In the genomic region with DNA sequence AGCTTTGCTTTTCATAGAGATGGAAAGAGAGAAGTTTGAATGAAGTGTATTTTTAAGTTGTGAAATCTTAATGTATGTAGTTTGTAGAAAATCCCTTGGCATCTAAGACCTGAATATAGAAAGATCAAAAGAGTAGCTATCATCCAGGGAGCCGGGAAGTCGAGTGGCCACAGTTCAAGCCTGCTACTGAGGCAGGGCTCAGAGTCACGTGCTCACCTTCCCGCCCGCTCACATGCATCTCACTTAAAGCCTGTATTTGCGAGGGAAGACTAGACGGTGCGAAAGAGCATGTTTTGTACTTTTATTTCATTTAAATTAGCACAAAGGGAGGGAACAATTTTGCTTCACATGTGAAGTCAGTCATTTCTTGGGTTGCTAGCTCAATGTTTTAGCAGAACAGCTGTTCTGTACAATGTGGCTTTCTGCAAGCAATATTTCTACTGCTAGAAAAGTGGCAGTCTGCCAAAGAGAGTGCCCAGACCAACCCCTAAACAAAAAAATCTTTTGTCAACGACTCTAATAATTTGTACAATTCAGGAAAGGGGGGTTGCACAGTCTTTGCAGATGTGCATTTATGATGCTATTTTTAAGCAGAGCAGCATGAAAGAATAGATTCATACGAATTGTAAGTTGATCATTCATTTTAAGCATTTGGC, we compare ENCODE assay signal across 13 cellular contexts.
DNase-seq lines count a peak whose midpoint lies in the region; ATAC-seq and TF ChIP-seq lines count a peak whose summit lies in the region.
"Had no signal": no experiment of that assay in that cellular context is flagged by ENCODE, and none has a peak within 500 bp of the region (broad histone marks: within the 10 kb centered on the region; RNA-seq: fewer than 3 reads in every experiment).

No MANE protein-coding gene starts in this region.

- H3K27ac Mint-ChIP-seq in WTC11: no peak overlapping the region
- H3K27ac Mint-ChIP-seq: immature natural killer cell had no signal

- no peak overlapping the region for H3K27ac ChIP-seq in SK-N-MC
- H3K27ac ChIP-seq: adrenal gland, skin epidermis, upper lobe of left lung had no signal

- ATAC-seq in WTC11: no peak

- H3K36me3 Mint-ChIP-seq in WTC11: no peaks in the 10 kb centered on the region
- H3K36me3 Mint-ChIP-seq: immature natural killer cell had no signal

- CTCF ChIA-PET in WTC11 (lab: Charles Lee): no interaction called here

- peak overlapping the region; percentile 30 for H3K4me3 ChIP-seq in SK-N-MC
- H3K4me3 ChIP-seq: adrenal gland, skin epidermis, upper lobe of left lung had no signal

- H3K9ac ChIP-seq in SK-N-MC (ENCODE audit: insufficient read length): no peak overlapping the region

- no peaks in the 10 kb centered on the region for H3K36me3 ChIP-seq in SK-N-MC (ENCODE audit: insufficient read depth, low read length)
- H3K36me3 ChIP-seq: adrenal gland, upper lobe of left lung had no signal

- POLR2A ChIA-PET in WTC11 (lab: Charles Lee): no interaction called here

- no peak for TF ChIP-seq CTCF in WTC11 (IDR thresholded peaks at IDR 0.05)

- peaks cover 12% of the 10 kb centered on the region for H3K4me1 Mint-ChIP-seq in WTC11
- H3K4me1 Mint-ChIP-seq: immature natural killer cell had no signal

- DNase-seq in A172 (ENCODE audit: low spot score): peak; percentile 29
- peak; percentile 81 for DNase-seq in NCI-H1694 treated with DMSO at 0.1 percent for 48 hours (lab: John Stamatoyannopoulos, UW)
- DNase-seq in SK-N-MC (ENCODE audit: low read depth, low spot score): no peak
- DNase-seq in hippocampal formation (lab: John Stamatoyannopoulos, UW): peak; percentile 68 to 88
- no peak for DNase-seq in effector CD8-positive, alpha-beta T cell (lab: John Stamatoyannopoulos, UW)
- no peak for DNase-seq in 8988T
- DNase-seq in NCI-H1048 (lab: John Stamatoyannopoulos, UW): no peak
- DNase-seq in WTC11 (ENCODE audit: low spot score): no peak
- DNase-seq: immature natural killer cell, OCI-M1, upper lobe of left lung had no signal

- H3K27me3 Mint-ChIP-seq in WTC11 (ENCODE audit: low read depth): no peaks in the 10 kb centered on the region

- H3K9me3 Mint-ChIP-seq in WTC11: no peaks in the 10 kb centered on the region

- no peak overlapping the region for H3K4me3 Mint-ChIP-seq in WTC11
- H3K4me3 Mint-ChIP-seq: immature natural killer cell had no signal

- no peaks in the 10 kb centered on the region for H3K9me3 ChIP-seq in SK-N-MC (ENCODE audit: low read depth, low read length)
- H3K9me3 ChIP-seq: adrenal gland, upper lobe of left lung had no signal

TF ChIP-seq in WTC11, 78 proteins besides CTCF, POLR2A, EP300 and RAD21:
- TF ChIP-seq, protein P1, sequence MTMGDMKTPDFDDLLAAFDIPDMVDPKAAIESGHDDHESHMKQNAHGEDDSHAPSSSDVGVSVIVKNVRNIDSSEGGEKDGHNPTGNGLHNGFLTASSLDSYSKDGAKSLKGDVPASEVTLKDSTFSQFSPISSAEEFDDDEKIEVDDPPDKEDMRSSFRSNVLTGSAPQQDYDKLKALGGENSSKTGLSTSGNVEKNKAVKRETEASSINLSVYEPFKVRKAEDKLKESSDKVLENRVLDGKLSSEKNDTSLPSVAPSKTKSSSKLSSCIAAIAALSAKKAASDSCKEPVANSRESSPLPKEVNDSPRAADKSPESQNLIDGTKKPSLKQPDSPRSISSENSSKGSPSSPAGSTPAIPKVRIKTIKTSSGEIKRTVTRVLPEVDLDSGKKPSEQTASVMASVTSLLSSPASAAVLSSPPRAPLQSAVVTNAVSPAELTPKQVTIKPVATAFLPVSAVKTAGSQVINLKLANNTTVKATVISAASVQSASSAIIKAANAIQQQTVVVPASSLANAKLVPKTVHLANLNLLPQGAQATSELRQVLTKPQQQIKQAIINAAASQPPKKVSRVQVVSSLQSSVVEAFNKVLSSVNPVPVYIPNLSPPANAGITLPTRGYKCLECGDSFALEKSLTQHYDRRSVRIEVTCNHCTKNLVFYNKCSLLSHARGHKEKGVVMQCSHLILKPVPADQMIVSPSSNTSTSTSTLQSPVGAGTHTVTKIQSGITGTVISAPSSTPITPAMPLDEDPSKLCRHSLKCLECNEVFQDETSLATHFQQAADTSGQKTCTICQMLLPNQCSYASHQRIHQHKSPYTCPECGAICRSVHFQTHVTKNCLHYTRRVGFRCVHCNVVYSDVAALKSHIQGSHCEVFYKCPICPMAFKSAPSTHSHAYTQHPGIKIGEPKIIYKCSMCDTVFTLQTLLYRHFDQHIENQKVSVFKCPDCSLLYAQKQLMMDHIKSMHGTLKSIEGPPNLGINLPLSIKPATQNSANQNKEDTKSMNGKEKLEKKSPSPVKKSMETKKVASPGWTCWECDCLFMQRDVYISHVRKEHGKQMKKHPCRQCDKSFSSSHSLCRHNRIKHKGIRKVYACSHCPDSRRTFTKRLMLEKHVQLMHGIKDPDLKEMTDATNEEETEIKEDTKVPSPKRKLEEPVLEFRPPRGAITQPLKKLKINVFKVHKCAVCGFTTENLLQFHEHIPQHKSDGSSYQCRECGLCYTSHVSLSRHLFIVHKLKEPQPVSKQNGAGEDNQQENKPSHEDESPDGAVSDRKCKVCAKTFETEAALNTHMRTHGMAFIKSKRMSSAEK (CRISPR knock-in tag; IDR thresholded peaks at IDR 0.05; ENCODE audit: borderline replicate concordance): no peak
- TF ChIP-seq ZNF396 (CRISPR knock-in tag; IDR thresholded peaks at IDR 0.05; ENCODE audit: borderline replicate concordance) (no peak), TP53 (CRISPR knock-in tag; IDR thresholded peaks at IDR 0.05) (no peak), ETV6 (CRISPR knock-in tag; IDR thresholded peaks at IDR 0.05) (no peak), GTF2I (CRISPR knock-in tag; conservative IDR thresholded peaks at IDR 0.05) (no peak), CBFB (CRISPR knock-in tag; IDR thresholded peaks at IDR 0.05; ENCODE audit: low read depth) (no peak), FOXJ3 (CRISPR knock-in tag; IDR thresholded peaks at IDR 0.05; ENCODE audit: borderline replicate concordance) (no peak), EMX1 (CRISPR knock-in tag; IDR thresholded peaks at IDR 0.05) (no peak), ZNF317 (CRISPR knock-in tag; IDR thresholded peaks at IDR 0.05; ENCODE audit: borderline replicate concordance, low read depth) (no peak), ELF4 (CRISPR knock-in tag; IDR thresholded peaks at IDR 0.05; ENCODE audit: low read depth) (no peak), ZNF416 (CRISPR knock-in tag; IDR thresholded peaks at IDR 0.05) (no peak), RORB (CRISPR knock-in tag; IDR thresholded peaks at IDR 0.05) (no peak), MYBL2 (CRISPR knock-in tag; IDR thresholded peaks at IDR 0.05) (no peak), ZNF423 (CRISPR knock-in tag; IDR thresholded peaks at IDR 0.05) (no peak), ZNF219 (CRISPR knock-in tag; IDR thresholded peaks at IDR 0.05; ENCODE audit: borderline replicate concordance) (no peak)
- TF ChIP-seq, protein P2, sequence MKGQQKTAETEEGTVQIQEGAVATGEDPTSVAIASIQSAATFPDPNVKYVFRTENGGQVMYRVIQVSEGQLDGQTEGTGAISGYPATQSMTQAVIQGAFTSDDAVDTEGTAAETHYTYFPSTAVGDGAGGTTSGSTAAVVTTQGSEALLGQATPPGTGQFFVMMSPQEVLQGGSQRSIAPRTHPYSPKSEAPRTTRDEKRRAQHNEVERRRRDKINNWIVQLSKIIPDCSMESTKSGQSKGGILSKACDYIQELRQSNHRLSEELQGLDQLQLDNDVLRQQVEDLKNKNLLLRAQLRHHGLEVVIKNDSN (CRISPR knock-in tag; IDR thresholded peaks at IDR 0.05): no peak
- TF ChIP-seq, protein P3, sequence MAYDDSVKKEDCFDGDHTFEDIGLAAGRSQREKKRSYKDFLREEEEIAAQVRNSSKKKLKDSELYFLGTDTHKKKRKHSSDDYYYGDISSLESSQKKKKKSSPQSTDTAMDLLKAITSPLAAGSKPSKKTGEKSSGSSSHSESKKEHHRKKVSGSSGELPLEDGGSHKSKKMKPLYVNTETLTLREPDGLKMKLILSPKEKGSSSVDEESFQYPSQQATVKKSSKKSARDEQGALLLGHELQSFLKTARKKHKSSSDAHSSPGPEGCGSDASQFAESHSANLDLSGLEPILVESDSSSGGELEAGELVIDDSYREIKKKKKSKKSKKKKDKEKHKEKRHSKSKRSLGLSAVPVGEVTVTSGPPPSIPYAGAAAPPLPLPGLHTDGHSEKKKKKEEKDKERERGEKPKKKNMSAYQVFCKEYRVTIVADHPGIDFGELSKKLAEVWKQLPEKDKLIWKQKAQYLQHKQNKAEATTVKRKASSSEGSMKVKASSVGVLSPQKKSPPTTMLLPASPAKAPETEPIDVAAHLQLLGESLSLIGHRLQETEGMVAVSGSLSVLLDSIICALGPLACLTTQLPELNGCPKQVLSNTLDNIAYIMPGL (CRISPR knock-in tag; IDR thresholded peaks at IDR 0.05): no peak
- TF ChIP-seq, protein P4, sequence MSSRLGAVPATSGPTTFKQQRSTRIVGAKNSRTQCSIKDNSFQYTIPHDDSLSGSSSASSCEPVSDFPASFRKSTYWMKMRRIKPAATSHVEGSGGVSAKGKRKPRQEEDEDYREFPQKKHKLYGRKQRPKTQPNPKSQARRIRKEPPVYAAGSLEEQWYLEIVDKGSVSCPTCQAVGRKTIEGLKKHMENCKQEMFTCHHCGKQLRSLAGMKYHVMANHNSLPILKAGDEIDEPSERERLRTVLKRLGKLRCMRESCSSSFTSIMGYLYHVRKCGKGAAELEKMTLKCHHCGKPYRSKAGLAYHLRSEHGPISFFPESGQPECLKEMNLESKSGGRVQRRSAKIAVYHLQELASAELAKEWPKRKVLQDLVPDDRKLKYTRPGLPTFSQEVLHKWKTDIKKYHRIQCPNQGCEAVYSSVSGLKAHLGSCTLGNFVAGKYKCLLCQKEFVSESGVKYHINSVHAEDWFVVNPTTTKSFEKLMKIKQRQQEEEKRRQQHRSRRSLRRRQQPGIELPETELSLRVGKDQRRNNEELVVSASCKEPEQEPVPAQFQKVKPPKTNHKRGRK (CRISPR knock-in tag; IDR thresholded peaks at IDR 0.05; ENCODE audit: borderline replicate concordance): no peak

Comparison
In these comparisons a context has a peak if more than half of its experiments do, and no peak if none do; other contexts are left out.
1. DNase-seq: peak in A172 (single experiment), NCI-H1694 treated with DMSO at 0.1 percent for 48 hours (single experiment) and hippocampal formation (2 of 2); none in SK-N-MC (single experiment), effector CD8-positive, alpha-beta T cell (single experiment), 8988T (single experiment), NCI-H1048 (single experiment) and WTC11 (single experiment).